8 cellular contexts compared by ENCODE assay signal in the genomic region with DNA sequence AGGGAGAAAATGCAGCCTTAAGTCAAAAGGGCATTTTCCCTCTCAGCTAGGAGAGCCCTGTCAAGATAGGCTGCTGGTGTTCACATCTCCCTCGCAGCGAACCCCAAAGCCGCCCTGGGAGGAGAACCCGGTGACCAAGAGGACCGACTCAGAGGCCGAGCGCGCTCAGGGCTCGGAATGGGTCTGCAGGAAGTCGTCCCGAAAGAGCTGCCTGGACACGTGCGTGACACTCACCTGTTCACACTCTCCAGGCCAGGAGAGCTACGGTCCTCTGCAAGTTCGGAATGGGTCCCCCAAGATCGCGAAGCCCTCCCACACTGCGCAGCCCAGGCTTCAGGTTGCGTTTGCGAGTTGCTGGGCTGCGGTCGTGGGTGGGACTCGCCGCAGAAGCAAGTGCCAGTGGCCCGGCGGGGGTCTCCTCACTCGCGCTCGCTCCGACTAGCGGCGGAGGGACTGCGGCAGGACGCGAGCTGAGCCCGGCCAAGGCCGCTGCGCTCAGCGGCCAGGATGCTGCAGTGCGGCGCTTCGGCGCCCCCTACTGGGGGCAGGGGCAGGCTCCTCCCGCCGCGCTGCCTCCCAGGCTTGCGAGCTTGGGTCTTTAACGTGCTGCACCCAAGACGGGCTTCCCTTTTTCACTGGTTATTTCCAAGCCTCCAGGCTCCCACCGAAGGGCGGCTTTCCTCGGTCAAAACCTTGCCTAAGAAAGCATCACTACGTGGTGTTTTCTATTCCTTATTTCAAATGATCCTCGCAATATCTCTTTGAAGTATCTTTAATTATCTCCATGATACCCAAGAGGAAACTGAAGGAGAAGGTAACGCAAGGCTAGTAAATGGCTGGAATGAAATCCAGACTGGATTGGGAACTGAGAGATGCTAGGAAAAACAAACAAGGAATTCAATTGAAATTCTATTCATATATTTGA. TPM values are rescaled to one million over a fixed set of nuclear protein-coding genes. Genes with fewer than 3 reads are reported as not detected.
DNase-seq lines count a peak whose midpoint lies in the region; ATAC-seq and TF ChIP-seq lines count a peak whose summit lies in the region.

A gene with protein sequence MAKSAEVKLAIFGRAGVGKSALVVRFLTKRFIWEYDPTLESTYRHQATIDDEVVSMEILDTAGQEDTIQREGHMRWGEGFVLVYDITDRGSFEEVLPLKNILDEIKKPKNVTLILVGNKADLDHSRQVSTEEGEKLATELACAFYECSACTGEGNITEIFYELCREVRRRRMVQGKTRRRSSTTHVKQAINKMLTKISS (minus strand): TSS at position 457 of the 925 bp plus-strand sequence. CDS start 3,928 bp downstream, outside the sequence.

- peaks cover 1 to 7% (median 5%) of the 10 kb centered on the region in 4 donors for H3K4me1 ChIP-seq in liver (ENCODE audit: control insufficient read depth in 4 of 4, insufficient read depth in 4 of 4, low read length in 3 of 4)

- peaks cover 8% of the 10 kb centered on the region for H3K4me1 Mint-ChIP-seq in dendritic cell treated with granulocyte-macrophage colony-stimulating factor and Interleukin-4, amounts not matched to agents 40 ng/mL and 50 ng/mL, for 4 days (ENCODE audit: low read depth)

- peaks cover 0 to 6% (median 0%) of the 10 kb centered on the region in 4 donors for H3K27me3 ChIP-seq in liver (ENCODE audit: control insufficient read depth in 4 of 4, insufficient read depth in 4 of 4, low read length in 3 of 4)

- peaks cover 26% of the 10 kb centered on the region for H3K27me3 Mint-ChIP-seq in dendritic cell treated with granulocyte-macrophage colony-stimulating factor and Interleukin-4, amounts not matched to agents 40 ng/mL and 50 ng/mL, for 4 days

- 7% methylated on average over 55 of the region's 55 CpGs for WGBS in liver

- H3K36me3 Mint-ChIP-seq in dendritic cell treated with granulocyte-macrophage colony-stimulating factor and Interleukin-4, amounts not matched to agents 40 ng/mL and 50 ng/mL, for 4 days (ENCODE audit: low read depth), result no peaks in the 10 kb centered on the region

- H3K4me3 ChIP-seq in liver (ENCODE audit: low read depth in 1 of 3, low read length in 3 of 3), result peak within 1 kb of the TSS; percentile 28 to 65 (median 51)

- peak; percentile 89 for TF ChIP-seq CTCF in liver (IDR thresholded peaks at IDR 0.05; ENCODE audit: low read depth, low read length, missing input control)

- ATAC-seq in HG02852 (IDR thresholded peaks at IDR 0.05; ENCODE audit: unreplicated experiment), result peak; percentile 98

- TF ChIP-seq RAD21 in liver (IDR thresholded peaks at IDR 0.05), result peak; percentile 83 to 89

- no peak within 1 kb of the TSS for H3K9ac ChIP-seq in liver (ENCODE audit: low read depth in 1 of 2, low read length in 2 of 2)

- H3K9me3 Mint-ChIP-seq in dendritic cell treated with granulocyte-macrophage colony-stimulating factor and Interleukin-4, amounts not matched to agents 40 ng/mL and 50 ng/mL, for 4 days, result no peaks in the 10 kb centered on the region

- DNase-seq in DMS 273 (lab: John Stamatoyannopoulos, UW; ENCODE audit: unreplicated experiment) (peak; percentile 83), DMS 273 treated with DMSO at 0.1 percent for 48 hours (lab: John Stamatoyannopoulos, UW) (no peak), NCI-H1930 (lab: John Stamatoyannopoulos, UW) (peak; percentile 78 to 91)
- DNase-seq in activated CD4-positive, alpha-beta T cell treated with anti-CD3 and anti-CD28 coated beads, Interleukin-2, amount 50 U/mL, for 24 hours (ENCODE audit: low read depth in 1 of 2, low spot score in 1 of 2), result peak; percentile 53 to 56
- peak; percentile 78 for DNase-seq in stimulated activated CD4-positive, alpha-beta T cell treated with anti-CD3 and anti-CD28 coated beads, Interleukin-4, amount 100 ng/mL, for 1 hour

- H3K27ac ChIP-seq in liver (ENCODE audit: low read depth in 1 of 2, low read length in 2 of 2), result peak within 1 kb of the TSS; percentile 14 to 80

- intact Hi-C loops in dendritic cell treated with granulocyte-macrophage colony-stimulating factor and Interleukin-4, amounts not matched to agents 40 ng/mL and 50 ng/mL, for 4 days (cut with micrococcal nuclease), result loop anchor here (5.0 to 10.0 kb wide), 2 partner anchors 376 to 499 kb away; a partner anchor contains a TSS

- peak within 1 kb of the TSS; percentile 65 for H3K4me3 Mint-ChIP-seq in dendritic cell treated with granulocyte-macrophage colony-stimulating factor and Interleukin-4, amounts not matched to agents 40 ng/mL and 50 ng/mL, for 4 days

- H3K9me3 ChIP-seq in liver (ENCODE audit: control insufficient read depth in 4 of 4, low read length in 3 of 4), result no peaks in the 10 kb centered on the region

- H3K36me3 ChIP-seq in liver (ENCODE audit: control insufficient read depth in 4 of 4, insufficient read depth in 3 of 4, low read depth in 1 of 4, low read length in 3 of 4), result no peaks in the 10 kb centered on the region

- no peak within 1 kb of the TSS for H3K27ac Mint-ChIP-seq in dendritic cell treated with granulocyte-macrophage colony-stimulating factor and Interleukin-4, amounts not matched to agents 40 ng/mL and 50 ng/mL, for 4 days

TF ChIP-seq in liver, 16 proteins besides CTCF, POLR2A, EP300 and RAD21:
- TF ChIP-seq, protein P1, sequence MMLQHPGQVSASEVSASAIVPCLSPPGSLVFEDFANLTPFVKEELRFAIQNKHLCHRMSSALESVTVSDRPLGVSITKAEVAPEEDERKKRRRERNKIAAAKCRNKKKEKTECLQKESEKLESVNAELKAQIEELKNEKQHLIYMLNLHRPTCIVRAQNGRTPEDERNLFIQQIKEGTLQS (IDR thresholded peaks at IDR 0.05), result no peak
- TF ChIP-seq FOXA2 (IDR thresholded peaks at IDR 0.05), result no peak
- TF ChIP-seq, protein P2, sequence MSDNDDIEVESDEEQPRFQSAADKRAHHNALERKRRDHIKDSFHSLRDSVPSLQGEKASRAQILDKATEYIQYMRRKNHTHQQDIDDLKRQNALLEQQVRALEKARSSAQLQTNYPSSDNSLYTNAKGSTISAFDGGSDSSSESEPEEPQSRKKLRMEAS (IDR thresholded peaks at IDR 0.05), result no peak
- no peak for TF ChIP-seq NR2F2 (IDR thresholded peaks at IDR 0.05)
- TF ChIP-seq SP1 (IDR thresholded peaks at IDR 0.05), result no peak
- no peak for TF ChIP-seq TAF1 (conservative IDR thresholded peaks at IDR 0.05)
- TF ChIP-seq HNF4G (IDR thresholded peaks at IDR 0.05), result no peak
- TF ChIP-seq, protein P3, sequence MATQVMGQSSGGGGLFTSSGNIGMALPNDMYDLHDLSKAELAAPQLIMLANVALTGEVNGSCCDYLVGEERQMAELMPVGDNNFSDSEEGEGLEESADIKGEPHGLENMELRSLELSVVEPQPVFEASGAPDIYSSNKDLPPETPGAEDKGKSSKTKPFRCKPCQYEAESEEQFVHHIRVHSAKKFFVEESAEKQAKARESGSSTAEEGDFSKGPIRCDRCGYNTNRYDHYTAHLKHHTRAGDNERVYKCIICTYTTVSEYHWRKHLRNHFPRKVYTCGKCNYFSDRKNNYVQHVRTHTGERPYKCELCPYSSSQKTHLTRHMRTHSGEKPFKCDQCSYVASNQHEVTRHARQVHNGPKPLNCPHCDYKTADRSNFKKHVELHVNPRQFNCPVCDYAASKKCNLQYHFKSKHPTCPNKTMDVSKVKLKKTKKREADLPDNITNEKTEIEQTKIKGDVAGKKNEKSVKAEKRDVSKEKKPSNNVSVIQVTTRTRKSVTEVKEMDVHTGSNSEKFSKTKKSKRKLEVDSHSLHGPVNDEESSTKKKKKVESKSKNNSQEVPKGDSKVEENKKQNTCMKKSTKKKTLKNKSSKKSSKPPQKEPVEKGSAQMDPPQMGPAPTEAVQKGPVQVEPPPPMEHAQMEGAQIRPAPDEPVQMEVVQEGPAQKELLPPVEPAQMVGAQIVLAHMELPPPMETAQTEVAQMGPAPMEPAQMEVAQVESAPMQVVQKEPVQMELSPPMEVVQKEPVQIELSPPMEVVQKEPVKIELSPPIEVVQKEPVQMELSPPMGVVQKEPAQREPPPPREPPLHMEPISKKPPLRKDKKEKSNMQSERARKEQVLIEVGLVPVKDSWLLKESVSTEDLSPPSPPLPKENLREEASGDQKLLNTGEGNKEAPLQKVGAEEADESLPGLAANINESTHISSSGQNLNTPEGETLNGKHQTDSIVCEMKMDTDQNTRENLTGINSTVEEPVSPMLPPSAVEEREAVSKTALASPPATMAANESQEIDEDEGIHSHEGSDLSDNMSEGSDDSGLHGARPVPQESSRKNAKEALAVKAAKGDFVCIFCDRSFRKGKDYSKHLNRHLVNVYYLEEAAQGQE (IDR thresholded peaks at IDR 0.05), result no peak
- TF ChIP-seq JUND (IDR thresholded peaks at IDR 0.05), result no peak
- TF ChIP-seq GABPA (IDR thresholded peaks at IDR 0.05 in 1 of 2, conservative IDR thresholded peaks at IDR 0.05 in 1 of 2), result no peak
- TF ChIP-seq EGR1 (IDR thresholded peaks at IDR 0.05; ENCODE audit: low read depth in 2 of 2), result no peak
- TF ChIP-seq HNF4A (conservative IDR thresholded peaks at IDR 0.05), result no peak
- no peak for TF ChIP-seq RXRA (IDR thresholded peaks at IDR 0.05)
- TF ChIP-seq, protein P4, sequence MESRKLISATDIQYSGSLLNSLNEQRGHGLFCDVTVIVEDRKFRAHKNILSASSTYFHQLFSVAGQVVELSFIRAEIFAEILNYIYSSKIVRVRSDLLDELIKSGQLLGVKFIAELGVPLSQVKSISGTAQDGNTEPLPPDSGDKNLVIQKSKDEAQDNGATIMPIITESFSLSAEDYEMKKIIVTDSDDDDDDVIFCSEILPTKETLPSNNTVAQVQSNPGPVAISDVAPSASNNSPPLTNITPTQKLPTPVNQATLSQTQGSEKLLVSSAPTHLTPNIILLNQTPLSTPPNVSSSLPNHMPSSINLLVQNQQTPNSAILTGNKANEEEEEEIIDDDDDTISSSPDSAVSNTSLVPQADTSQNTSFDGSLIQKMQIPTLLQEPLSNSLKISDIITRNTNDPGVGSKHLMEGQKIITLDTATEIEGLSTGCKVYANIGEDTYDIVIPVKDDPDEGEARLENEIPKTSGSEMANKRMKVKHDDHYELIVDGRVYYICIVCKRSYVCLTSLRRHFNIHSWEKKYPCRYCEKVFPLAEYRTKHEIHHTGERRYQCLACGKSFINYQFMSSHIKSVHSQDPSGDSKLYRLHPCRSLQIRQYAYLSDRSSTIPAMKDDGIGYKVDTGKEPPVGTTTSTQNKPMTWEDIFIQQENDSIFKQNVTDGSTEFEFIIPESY (IDR thresholded peaks at IDR 0.05), result no peak

RNA-seq across cellular contexts. Expression of the gene that starts here (rescaled TPM):
- total RNA-seq in liver, result 1 to 10 TPM; 1.0 to 1.4 TPM
- 1 to 10 TPM; 1.0 to 1.2 TPM for polyA plus RNA-seq in liver
